In the genomic region with DNA sequence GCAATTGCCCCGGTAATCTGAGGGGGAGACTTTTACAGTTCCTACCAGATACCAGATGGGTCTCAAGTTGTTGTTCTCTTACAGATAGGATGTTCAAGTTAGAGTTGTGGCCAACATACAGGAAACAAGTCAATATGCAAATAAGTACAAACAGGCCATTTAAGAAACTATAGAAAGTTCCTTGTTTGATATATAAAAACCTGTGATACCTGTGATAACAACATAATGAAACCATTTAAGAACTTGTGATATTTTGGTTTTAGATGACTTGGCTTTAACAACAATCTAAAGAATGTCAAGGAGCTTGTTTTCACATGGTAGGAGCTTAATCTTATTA, we compare ENCODE assay signal across 11 cellular contexts. TPM values are rescaled to one million over a fixed set of nuclear protein-coding genes. Genes with fewer than 3 reads are reported as not detected.
DNase-seq lines count a peak whose midpoint lies in the region; ATAC-seq and TF ChIP-seq lines count a peak whose summit lies in the region.
"Had no signal": no experiment of that assay in that cellular context is flagged by ENCODE, and none has a peak within 500 bp of the region (broad histone marks: within the 10 kb centered on the region; RNA-seq: fewer than 3 reads in every experiment).

No MANE protein-coding gene starts in this region.

- H3K4me3 Mint-ChIP-seq in activated naive CD4-positive, alpha-beta T cell treated with anti-CD3 and anti-CD28 coated beads for 36 hours = no peak overlapping the region

- in situ Hi-C loops in brain microvascular endothelial cell (cut with HindIII; ENCODE audit: low pct_ligation_motif_present, low sequenced_read_pairs) = no loop called here

- no peak for TF ChIP-seq POLR2A in vagina (IDR thresholded peaks at IDR 0.05)

- intact Hi-C loops in activated naive CD4-positive, alpha-beta T cell treated with anti-CD3 and anti-CD28 coated beads for 36 hours (cut with micrococcal nuclease) = no loop called here
- intact Hi-C loops in vagina (cut with DNase I) = no loop called here

- no peak for DNase-seq in activated naive CD4-positive, alpha-beta T cell treated with anti-CD3 and anti-CD28 coated beads for 36 hours
- DNase-seq in activated naive CD4-positive, alpha-beta T cell (lab: John Stamatoyannopoulos, UW) = no peak
- no peak for DNase-seq in brain microvascular endothelial cell
- no peak for DNase-seq in vagina (ENCODE audit: extremely low spot score in 2 of 2)
- no peak for DNase-seq in NCI-H146 treated with DMSO at 0.1 percent for 48 hours (lab: John Stamatoyannopoulos, UW; ENCODE audit: unreplicated experiment)
- DNase-seq in cortex of kidney (lab: John Stamatoyannopoulos, UW) = no peak
- DNase-seq: nucleus accumbens, SIG-M5 had no signal

- H3K9me3 Mint-ChIP-seq in activated naive CD4-positive, alpha-beta T cell treated with anti-CD3 and anti-CD28 coated beads for 36 hours = no peaks in the 10 kb centered on the region

- H3K9me3 ChIP-seq in vagina = no peaks in the 10 kb centered on the region

- peaks cover 77% of the 10 kb centered on the region for H3K4me1 Mint-ChIP-seq in activated naive CD4-positive, alpha-beta T cell treated with anti-CD3 and anti-CD28 coated beads for 36 hours (ENCODE audit: low read depth)

- TF ChIP-seq CTCF in brain microvascular endothelial cell (IDR thresholded peaks at IDR 0.05; ENCODE audit: low read depth, low read length, missing control alignments) (no peak), vagina (IDR thresholded peaks at IDR 0.05) (no peak)

- H3K36me3 Mint-ChIP-seq in activated naive CD4-positive, alpha-beta T cell treated with anti-CD3 and anti-CD28 coated beads for 36 hours (ENCODE audit: low read depth) = peaks cover 31% of the 10 kb centered on the region

- peaks cover 15% of the 10 kb centered on the region for H3K36me3 ChIP-seq in brain microvascular endothelial cell (replicated peaks)
- H3K36me3 ChIP-seq in vagina = peaks cover 0 to 1% of the 10 kb centered on the region in 2 donors

- H3K4me3 ChIP-seq in brain microvascular endothelial cell (ENCODE audit: low read depth, low read length) (no peak overlapping the region), vagina (no peak overlapping the region)

- CTCF ChIA-PET in activated naive CD4-positive, alpha-beta T cell treated with anti-CD3 and anti-CD28 coated beads for 36 hours (lab: Charles Lee) = interaction anchor here (1.1 kb wide), 1 partner anchor 37 kb away, joined by 4 read pairs; no protein-coding TSS in a partner anchor

- H3K27me3 ChIP-seq in brain microvascular endothelial cell (replicated peaks) = no peaks in the 10 kb centered on the region
- H3K27me3 ChIP-seq in vagina = no peaks in the 10 kb centered on the region

- ATAC-seq in HG03196 (IDR thresholded peaks at IDR 0.05; ENCODE audit: unreplicated experiment) = peak; percentile 45
- ATAC-seq in GM18873 (IDR thresholded peaks at IDR 0.05; ENCODE audit: low FRiP score, unreplicated experiment) = no peak

- H3K27ac Mint-ChIP-seq in activated naive CD4-positive, alpha-beta T cell treated with anti-CD3 and anti-CD28 coated beads for 36 hours = peak overlapping the region; percentile 89

- H3K27ac ChIP-seq in brain microvascular endothelial cell (peak overlapping the region; percentile 21), vagina (peak overlapping the region; percentile 28)
- H3K27ac ChIP-seq: KMS-11 had no signal

- H3K4me1 ChIP-seq in vagina = peaks cover 21% of the 10 kb centered on the region

- H3K27me3 Mint-ChIP-seq in activated naive CD4-positive, alpha-beta T cell treated with anti-CD3 and anti-CD28 coated beads for 36 hours (ENCODE audit: low read depth) = no peaks in the 10 kb centered on the region

RNA-seq across cellular contexts. Expression of gene CDR2, which starts 16.8 kb away (rescaled TPM):
- total RNA-seq in activated naive CD4-positive, alpha-beta T cell treated with anti-CD3 and anti-CD28 coated beads for 36 hours = 10 to 100 TPM; 42.5 to 42.8 TPM
- 33.9 TPM for total RNA-seq in vagina
